In genomic region chr10:24826022-24826421, GRCh38 we compare ENCODE assay signal across 9 cellular contexts.
DNase-seq lines count a peak whose midpoint lies in the region; ATAC-seq and TF ChIP-seq lines count a peak whose summit lies in the region.
"Had no signal": no experiment of that assay in that cellular context is flagged by ENCODE, and none has a peak within 500 bp of the region (broad histone marks: within the 10 kb centered on the region; RNA-seq: fewer than 3 reads in every experiment).

No MANE protein-coding gene starts in this region.

- TF ChIP-seq CTCF in AG09319 (IDR thresholded peaks at IDR 0.05; ENCODE audit: low read depth, low read length) = no peak
- no peak for TF ChIP-seq CTCF in Peyer's patch (IDR thresholded peaks at IDR 0.05)

- no peak overlapping the region for H3K27ac ChIP-seq in Peyer's patch
- H3K27ac ChIP-seq: tibial artery had no signal

- TF ChIP-seq POLR2A in Peyer's patch (IDR thresholded peaks at IDR 0.05) = no peak

- ATAC-seq in GM18867 (IDR thresholded peaks at IDR 0.05; ENCODE audit: unreplicated experiment) (peak; percentile 37), HG03457 (IDR thresholded peaks at IDR 0.05; ENCODE audit: unreplicated experiment) (no peak)

- H3K27me3 ChIP-seq in Peyer's patch = no peaks in the 10 kb centered on the region
- H3K27me3 ChIP-seq: tibial artery had no signal

- H3K4me3 ChIP-seq in Peyer's patch = no peak overlapping the region
- H3K4me3 ChIP-seq: tibial artery had no signal

- no peaks in the 10 kb centered on the region for H3K9me3 ChIP-seq in Peyer's patch
- H3K9me3 ChIP-seq: tibial artery had no signal

- H3K36me3 Mint-ChIP-seq in activated CD4-positive, alpha-beta memory T cell treated with anti-CD3 and anti-CD28 coated beads, Interleukin-2, amount 10 ng/mL, durations not matched to agents 7 days and 5 days (ENCODE audit: low read depth) = peaks cover 3% of the 10 kb centered on the region

- H3K27ac Mint-ChIP-seq in activated CD4-positive, alpha-beta memory T cell treated with anti-CD3 and anti-CD28 coated beads, Interleukin-2, amount 10 ng/mL, durations not matched to agents 7 days and 5 days = no peak overlapping the region

- H3K4me3 Mint-ChIP-seq in activated CD4-positive, alpha-beta memory T cell treated with anti-CD3 and anti-CD28 coated beads, Interleukin-2, amount 10 ng/mL, durations not matched to agents 7 days and 5 days = peak overlapping the region; percentile 40

- H3K4me1 Mint-ChIP-seq in activated CD4-positive, alpha-beta memory T cell treated with anti-CD3 and anti-CD28 coated beads, Interleukin-2, amount 10 ng/mL, durations not matched to agents 7 days and 5 days = peaks cover 24% of the 10 kb centered on the region

- H3K9me3 Mint-ChIP-seq in activated CD4-positive, alpha-beta memory T cell treated with anti-CD3 and anti-CD28 coated beads, Interleukin-2, amount 10 ng/mL, durations not matched to agents 7 days and 5 days = no peaks in the 10 kb centered on the region

- no peaks in the 10 kb centered on the region for H3K27me3 Mint-ChIP-seq in activated CD4-positive, alpha-beta memory T cell treated with anti-CD3 and anti-CD28 coated beads, Interleukin-2, amount 10 ng/mL, durations not matched to agents 7 days and 5 days

- H3K36me3 ChIP-seq in Peyer's patch = no peaks in the 10 kb centered on the region
- H3K36me3 ChIP-seq: tibial artery had no signal

- POLR2A ChIA-PET in activated CD4-positive, alpha-beta memory T cell treated with anti-CD3 and anti-CD28 coated beads, Interleukin-2, amount 10 ng/mL, durations not matched to agents 7 days and 5 days (lab: Charles Lee) = no interaction called here

- CTCF ChIA-PET in activated CD4-positive, alpha-beta memory T cell treated with anti-CD3 and anti-CD28 coated beads, Interleukin-2, amount 10 ng/mL, durations not matched to agents 7 days and 5 days (lab: Charles Lee) = no interaction called here

- peaks cover 0 to 7% (median 0%) of the 10 kb centered on the region in 4 donors for H3K4me1 ChIP-seq in Peyer's patch
- H3K4me1 ChIP-seq: tibial artery had no signal

- peak; percentile 58 for DNase-seq in AG09319 (ENCODE audit: extremely low read depth, low read depth)
- DNase-seq in activated CD4-positive, alpha-beta memory T cell treated with anti-CD3 and anti-CD28 coated beads, Interleukin-2, amount 10 ng/mL, durations not matched to agents 7 days and 5 days = no peak
- DNase-seq in foreskin melanocyte = peak; percentile 34
- no peak for DNase-seq in NCI-H2081 (lab: John Stamatoyannopoulos, UW)
- no peak for DNase-seq in stimulated activated CD4-positive, alpha-beta T cell treated with anti-CD3 and anti-CD28 coated beads, Interleukin-15, amount 100 ng/mL, for 24 hours
- DNase-seq in Peyer's patch = no peak
- DNase-seq: tibial artery had no signal

Comparison
In these comparisons a context has a peak if more than half of its experiments do, and no peak if none do; other contexts are left out.
1. DNase-seq: peak in AG09319 (single experiment) and foreskin melanocyte (single experiment); none in activated CD4-positive, alpha-beta memory T cell treated with anti-CD3 and anti-CD28 coated beads, Interleukin-2, amount 10 ng/mL, durations not matched to agents 7 days and 5 days (single experiment), NCI-H2081 (0 of 2), stimulated activated CD4-positive, alpha-beta T cell treated with anti-CD3 and anti-CD28 coated beads, Interleukin-15, amount 100 ng/mL, for 24 hours (single experiment) and Peyer's patch (0 of 3).